8 cellular contexts compared by ENCODE assay signal in the genomic region with DNA sequence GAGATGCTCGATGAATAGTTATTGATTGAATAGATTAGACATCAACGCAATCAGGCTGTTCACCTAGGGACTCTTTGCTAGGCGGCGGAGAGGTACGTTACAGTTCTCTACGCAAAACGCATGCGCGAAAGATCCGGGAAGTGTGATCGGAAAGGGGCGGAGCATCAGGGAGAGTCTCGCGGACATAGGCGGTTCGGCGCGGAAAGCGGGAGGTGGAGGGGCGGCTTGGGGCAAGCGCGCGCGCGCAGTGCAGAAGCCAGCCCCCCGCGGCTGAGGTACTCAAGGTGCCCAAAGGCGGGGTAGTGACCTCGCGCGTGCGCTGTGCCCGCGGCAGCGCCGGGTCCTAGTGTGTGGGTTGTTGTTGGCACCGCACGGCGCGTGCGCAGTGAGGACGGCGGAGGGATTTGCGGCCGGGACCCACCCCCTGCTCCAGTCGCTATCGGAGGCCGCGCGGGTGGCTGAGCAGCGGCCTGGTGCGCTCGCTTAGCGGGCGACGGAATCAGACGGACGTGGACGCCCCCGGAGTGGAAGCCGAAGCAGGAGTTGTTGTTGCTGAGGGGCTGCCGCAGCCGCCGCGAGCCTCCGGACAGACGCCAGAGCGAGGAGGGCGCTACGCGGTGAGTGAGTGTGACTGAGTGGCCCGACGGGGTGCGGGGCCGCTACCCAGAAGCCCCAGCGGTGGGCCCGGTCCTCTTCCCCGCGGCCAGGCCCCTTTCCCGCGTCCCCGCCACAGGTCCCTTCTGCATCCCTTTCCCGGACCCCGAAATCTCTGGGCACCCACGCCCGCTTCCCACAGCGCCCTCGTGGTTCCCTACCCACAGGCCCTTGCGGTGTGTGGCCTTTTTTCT. TPM values are rescaled to one million over a fixed set of nuclear protein-coding genes. Genes with fewer than 3 reads are reported as not detected.
DNase-seq lines count a peak whose midpoint lies in the region; ATAC-seq and TF ChIP-seq lines count a peak whose summit lies in the region.

A gene with protein sequence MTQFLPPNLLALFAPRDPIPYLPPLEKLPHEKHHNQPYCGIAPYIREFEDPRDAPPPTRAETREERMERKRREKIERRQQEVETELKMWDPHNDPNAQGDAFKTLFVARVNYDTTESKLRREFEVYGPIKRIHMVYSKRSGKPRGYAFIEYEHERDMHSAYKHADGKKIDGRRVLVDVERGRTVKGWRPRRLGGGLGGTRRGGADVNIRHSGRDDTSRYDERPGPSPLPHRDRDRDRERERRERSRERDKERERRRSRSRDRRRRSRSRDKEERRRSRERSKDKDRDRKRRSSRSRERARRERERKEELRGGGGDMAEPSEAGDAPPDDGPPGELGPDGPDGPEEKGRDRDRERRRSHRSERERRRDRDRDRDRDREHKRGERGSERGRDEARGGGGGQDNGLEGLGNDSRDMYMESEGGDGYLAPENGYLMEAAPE (plus strand): TSS at position 432 of the 848 bp plus-strand sequence. CDS start 964 bp downstream, outside the sequence.

- CTCF ChIA-PET in T-cell (lab: Charles Lee), result no interaction called here

- TF ChIP-seq CTCF in GM12865 (IDR thresholded peaks at IDR 0.05; ENCODE audit: insufficient read depth, low read depth, low read length, missing control alignments), result no peak
- no peak for TF ChIP-seq CTCF in type B pancreatic cell (conservative IDR thresholded peaks at IDR 0.05)

- H3K4me3 ChIP-seq in GM12865 (ENCODE audit: low read depth, low read length), result peak within 1 kb of the TSS; percentile 91

- H3K27me3 Mint-ChIP-seq in T-cell (peaks cover 0 to 5% of the 10 kb centered on the region in 2 donors), type B pancreatic cell (peaks cover 4% of the 10 kb centered on the region)

- H3K9me3 Mint-ChIP-seq in T-cell, result no peaks in the 10 kb centered on the region
- H3K9me3 Mint-ChIP-seq in type B pancreatic cell, result no peaks in the 10 kb centered on the region

- H3K4me3 Mint-ChIP-seq in T-cell (peak within 1 kb of the TSS; percentile 92 to 98 (median 96)), type B pancreatic cell (peak within 1 kb of the TSS; percentile 97)

- H3K36me3 Mint-ChIP-seq in T-cell (peaks cover 17% of the 10 kb centered on the region), type B pancreatic cell (peaks cover 8% of the 10 kb centered on the region)

- 0 to 1% (median 0%) methylated on average over 83 to 89 of the region's 89 CpGs for WGBS in adipose tissue, 3 donors

- peak within 1 kb of the TSS; percentile 40 for H3K27ac ChIP-seq in adipose tissue (ENCODE audit: low read depth, low read length)

- POLR2A ChIA-PET in T-cell (lab: Charles Lee), result no interaction called here

- ATAC-seq in HG02798 (IDR thresholded peaks at IDR 0.05; ENCODE audit: poor library complexity, unreplicated experiment) (peak; percentile 96), T-cell (replicated peaks in 1 of 4) (peak; percentile 93 to 96 (median 94))

- H3K27ac Mint-ChIP-seq in T-cell (peak within 1 kb of the TSS; percentile 86 to 94), type B pancreatic cell (peak within 1 kb of the TSS; percentile 79)

- intact Hi-C loops in cardiac septum (cut with DNase I), result no loop called here

- H3K4me1 Mint-ChIP-seq in T-cell, result peaks cover 34 to 46% (median 42%) of the 10 kb centered on the region in 3 donors
- H3K4me1 Mint-ChIP-seq in type B pancreatic cell (ENCODE audit: unreplicated experiment), result peaks cover 10% of the 10 kb centered on the region

- DNase-seq in GM12865 (ENCODE audit: low read depth), result peak; percentile 100
- peak; percentile 98 for DNase-seq in NCI-H1436 treated with DMSO at 0.1 percent for 48 hours (lab: John Stamatoyannopoulos, UW)
- peak; percentile 96 to 100 (median 99) for DNase-seq in T-cell
- peak; percentile 99 for DNase-seq in cardiac septum (ENCODE audit: low spot score)
- peak; percentile 98 for DNase-seq in pons (ENCODE audit: low spot score)
- peak; percentile 100 for DNase-seq in type B pancreatic cell (ENCODE audit: extremely low spot score, unreplicated experiment)

RNA-seq across cellular contexts. Expression of the gene that starts here (rescaled TPM):
- total RNA-seq in T-cell, result 100 to 1,000 TPM; 406 to 704 (median 645) TPM
- polyA plus RNA-seq in adipose tissue, result 100 to 1,000 TPM; 170 to 188 (median 186) TPM
- 137 TPM for total RNA-seq in cardiac septum
- 205 and 296 TPM in 2 replicates for total RNA-seq in type B pancreatic cell (ENCODE audit: low replicate concordance)

Comparison
In these comparisons a context has a peak if more than half of its experiments do, and no peak if none do; other contexts are left out.
1. Peak in every context shown above with its lines: DNase-seq, ATAC-seq, H3K4me3 ChIP-seq and H3K27ac ChIP-seq.